In the genomic region with DNA sequence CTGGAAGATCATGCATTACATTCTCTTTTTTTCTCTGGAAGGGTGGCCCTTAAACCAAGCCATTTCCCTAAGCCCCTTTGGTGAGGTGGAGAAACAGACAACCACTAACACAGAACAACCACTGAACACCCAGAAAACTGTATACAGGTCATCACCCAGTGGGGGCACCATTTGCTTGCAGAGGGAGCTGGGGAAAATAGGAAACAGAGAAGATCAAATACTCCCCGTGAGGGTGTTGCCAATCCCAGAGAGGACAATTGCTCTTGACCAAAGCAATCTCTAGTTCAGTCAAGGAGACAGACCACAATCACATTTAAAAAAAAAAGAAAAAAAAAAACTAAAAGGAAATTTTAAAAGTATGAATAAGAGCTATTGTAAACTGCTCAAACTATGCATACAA, we compare ENCODE assay signal across 11 cellular contexts. TPM values are rescaled to one million over a fixed set of nuclear protein-coding genes. Genes with fewer than 3 reads are reported as not detected.
DNase-seq lines count a peak whose midpoint lies in the region; ATAC-seq, FAIRE-seq and TF ChIP-seq lines count a peak whose summit lies in the region.
"Had no signal": no experiment of that assay in that cellular context is flagged by ENCODE, and none has a peak within 500 bp of the region (broad histone marks: within the 10 kb centered on the region; RNA-seq: fewer than 3 reads in every experiment).

No MANE protein-coding gene starts in this region.

- peak overlapping the region; percentile 50 for H3K27ac Mint-ChIP-seq in astrocyte (ENCODE audit: unreplicated experiment)
- H3K27ac Mint-ChIP-seq: CD4-positive, CD25-positive, alpha-beta regulatory T cell; dendritic cell treated with granulocyte-macrophage colony-stimulating factor and Interleukin-4, amounts not matched to agents 40 ng/mL and 50 ng/mL, for 4 days had no signal

- TF ChIP-seq POLR2A in transverse colon (IDR thresholded peaks at IDR 0.05), result no peak

- no peak overlapping the region for H3K9ac ChIP-seq in astrocyte (ENCODE audit: low read length)

- TF ChIP-seq EP300 in transverse colon (IDR thresholded peaks at IDR 0.05; ENCODE audit: low read depth), result no peak

- peaks cover 5% of the 10 kb centered on the region for H3K79me2 ChIP-seq in astrocyte (ENCODE audit: insufficient read depth, low read length)

- H3K36me3 ChIP-seq in astrocyte (ENCODE audit: insufficient read depth, low read length) (no peaks in the 10 kb centered on the region), transverse colon (no peaks in the 10 kb centered on the region)

- H3K4me2 ChIP-seq in astrocyte (ENCODE audit: low read length), result no peak overlapping the region

- H3K27me3 ChIP-seq in astrocyte (ENCODE audit: insufficient read depth, low read length) (no peaks in the 10 kb centered on the region), transverse colon (peaks cover 39% of the 10 kb centered on the region)

- in situ Hi-C loops in transverse colon (cut with MboI; ENCODE audit: low pct_ligation_motif_present in 1 of 4, low pct_unique_long_range_greater_than_20kb in 1 of 4, low sequenced_read_pairs in 3 of 4), result no loop called here

- intact Hi-C loops in transverse colon (cut with DNase I; ENCODE audit: low total_unique reads), result loop anchor here (5.0 kb wide), 1 partner anchor 679 kb away; no protein-coding TSS in a partner anchor

- no peaks in the 10 kb centered on the region for H3K9me3 Mint-ChIP-seq in astrocyte (ENCODE audit: unreplicated experiment)
- H3K9me3 Mint-ChIP-seq: dendritic cell treated with granulocyte-macrophage colony-stimulating factor and Interleukin-4, amounts not matched to agents 40 ng/mL and 50 ng/mL, for 4 days had no signal

- DNase-seq in NCI-H510A treated with DMSO at 0.1 percent for 48 hours (lab: John Stamatoyannopoulos, UW), result peak; percentile 59
- no peak for DNase-seq in NCI-H510A (lab: John Stamatoyannopoulos, UW)
- peak; percentile 5 for DNase-seq in astrocyte (ENCODE audit: low read depth)
- peak; percentile 51 for DNase-seq in islet precursor cell
- DNase-seq in transverse colon, result no peak
- DNase-seq in RPMI8226, result no peak
- DNase-seq: CD4-positive, CD25-positive, alpha-beta regulatory T cell; NCI-H524 treated with DMSO at 0.1 percent for 48 hours had no signal

- 17 to 33% methylated on average over 1 of the region's 1 CpG for WGBS in transverse colon (ENCODE audit: low coverage in 1 of 2), 2 donors

- no peak for FAIRE-seq in astrocyte (lab: Jason Lieb, UNC)

- H3K27me3 Mint-ChIP-seq in astrocyte (ENCODE audit: low read depth, unreplicated experiment), result no peaks in the 10 kb centered on the region

- H3K27ac ChIP-seq in astrocyte (ENCODE audit: low read depth, low read length) (no peak overlapping the region), transverse colon (peak overlapping the region; percentile 84 to 92 (median 87))

- peak overlapping the region; percentile 84 for H3K4me3 Mint-ChIP-seq in astrocyte (ENCODE audit: unreplicated experiment)
- H3K4me3 Mint-ChIP-seq: CD4-positive, CD25-positive, alpha-beta regulatory T cell; dendritic cell treated with granulocyte-macrophage colony-stimulating factor and Interleukin-4, amounts not matched to agents 40 ng/mL and 50 ng/mL, for 4 days had no signal

- peaks cover 34% of the 10 kb centered on the region for H3K4me1 Mint-ChIP-seq in astrocyte (ENCODE audit: low read depth, unreplicated experiment)

- H3K36me3 Mint-ChIP-seq in astrocyte (ENCODE audit: low read depth, unreplicated experiment), result peaks cover 11% of the 10 kb centered on the region
- H3K36me3 Mint-ChIP-seq: CD4-positive, CD25-positive, alpha-beta regulatory T cell had no signal

- ATAC-seq in GM19395 (IDR thresholded peaks at IDR 0.05; ENCODE audit: unreplicated experiment) (no peak), GM21723 (IDR thresholded peaks at IDR 0.05; ENCODE audit: unreplicated experiment) (no peak)

- H3K9me3 ChIP-seq in astrocyte (ENCODE audit: insufficient read depth, low read depth, low read length) (no peaks in the 10 kb centered on the region), transverse colon (no peaks in the 10 kb centered on the region)

- H3K4me3 ChIP-seq in astrocyte (ENCODE audit: insufficient read depth, low read depth, low read length) (no peak overlapping the region), transverse colon (peak overlapping the region in 1 of 4 donors; percentile 79)

- H3K4me1 ChIP-seq in astrocyte (ENCODE audit: insufficient read depth, low read length) (peaks cover 4% of the 10 kb centered on the region), transverse colon (peaks cover 5 to 19% (median 13%) of the 10 kb centered on the region in 4 donors)

- no peak for TF ChIP-seq CTCF in astrocyte (IDR thresholded peaks at IDR 0.05; ENCODE audit: insufficient read depth, low read depth, low read length)
- TF ChIP-seq CTCF in transverse colon (IDR thresholded peaks at IDR 0.05), result no peak

- H4K20me1 ChIP-seq in astrocyte (ENCODE audit: insufficient read depth, low read length), result no peaks in the 10 kb centered on the region

- H2AFZ ChIP-seq in astrocyte (ENCODE audit: low read depth, low read length), result no peak overlapping the region

RNA-seq across cellular contexts. Expression of a gene that starts 0.9 kb away (rescaled TPM):
- total RNA-seq in astrocyte (38.4 and 50.3 TPM in 2 replicates), transverse colon (10 to 100 TPM; 15.7 to 31.6 (median 20.7) TPM)
- total RNA-seq: CD4-positive, CD25-positive, alpha-beta regulatory T cell had no signal

Comparison
In these comparisons a context has a peak if more than half of its experiments do, and no peak if none do; other contexts are left out.
1. DNase-seq: peak in NCI-H510A treated with DMSO at 0.1 percent for 48 hours (single experiment), astrocyte (single experiment) and islet precursor cell (single experiment); none in NCI-H510A (single experiment), transverse colon (single experiment) and RPMI8226 (single experiment).